Comparison of ENCODE assay signal across 14 cellular contexts in genomic region chr17:66975614-66976378, GRCh38. TPM values are rescaled to one million over a fixed set of nuclear protein-coding genes. Genes with fewer than 3 reads are reported as not detected.
DNase-seq lines count a peak whose midpoint lies in the region; ATAC-seq and TF ChIP-seq lines count a peak whose summit lies in the region.
"Had no signal": no experiment of that assay in that cellular context is flagged by ENCODE, and none has a peak within 500 bp of the region (broad histone marks: within the 10 kb centered on the region; RNA-seq: fewer than 3 reads in every experiment).

No MANE protein-coding gene starts in this region.

- DNase-seq in NK-92 treated with Interleukin-12 subunit alpha and Interleukin-12 subunit beta, amount 100 ng/mL, for 24 hours (lab: John Stamatoyannopoulos, UW): peak; percentile 5
- DNase-seq in NK-92 (lab: John Stamatoyannopoulos, UW; ENCODE audit: unreplicated experiment) (no peak), NCI-H226 (peak; percentile 35), dermis blood vessel endothelial cell (peak; percentile 9), gastrocnemius medialis (peak; percentile 20 to 45), NCI-H187 (lab: John Stamatoyannopoulos, UW) (no peak), activated T-cell treated with anti-CD3 and anti-CD28 coated beads for 4 hours (no peak), COLO829 (ENCODE audit: low spot score) (no peak)
- DNase-seq: immature natural killer cell; NCI-H446 treated with DMSO at 0.1 percent for 48 hours; right lobe of liver; stimulated activated naive CD4-positive, alpha-beta T cell treated with Interleukin-2 at 50 U/mL for 16 hours had no signal

- no peaks in the 10 kb centered on the region for H3K27me3 ChIP-seq in gastrocnemius medialis
- H3K27me3 ChIP-seq: right lobe of liver had no signal

- TF ChIP-seq CTCF in gastrocnemius medialis (IDR thresholded peaks at IDR 0.05 in 4 of 5, conservative IDR thresholded peaks at IDR 0.05 in 1 of 5): peak in 2 of 5 experiments; percentile 11 to 22

- peak; percentile 32 to 46 for ATAC-seq in gastrocnemius medialis

- H3K27ac ChIP-seq in gastrocnemius medialis: peak overlapping the region in 1 of 4 donors; percentile 41
- H3K27ac ChIP-seq: right lobe of liver had no signal

- H3K36me3 ChIP-seq in gastrocnemius medialis: no peaks in the 10 kb centered on the region
- H3K36me3 ChIP-seq: right lobe of liver had no signal

- in situ Hi-C loops in gastrocnemius medialis (cut with MboI; ENCODE audit: low sequenced_read_pairs in 4 of 4): no loop called here

- peaks cover 26 to 33% of the 10 kb centered on the region in 2 donors for H3K4me1 ChIP-seq in gastrocnemius medialis
- H3K4me1 ChIP-seq: right lobe of liver had no signal

- intact Hi-C loops in gastrocnemius medialis (cut with DNase I; ENCODE audit: low total_unique reads): loop anchor here (5.0 kb wide), 1 partner anchor 58 kb away; no protein-coding TSS in a partner anchor

- H3K4me3 ChIP-seq in gastrocnemius medialis: no peak overlapping the region
- H3K4me3 ChIP-seq: right lobe of liver had no signal

- TF ChIP-seq POLR2A in gastrocnemius medialis (IDR thresholded peaks at IDR 0.05): no peak

- H3K9me3 ChIP-seq in gastrocnemius medialis: no peaks in the 10 kb centered on the region
- H3K9me3 ChIP-seq: right lobe of liver had no signal

RNA-seq across cellular contexts. Expression of gene CACNG4, which starts 11.3 kb away (rescaled TPM):
- total RNA-seq in dermis blood vessel endothelial cell: not detected in 2 replicates
- total RNA-seq in gastrocnemius medialis: not detected
- total RNA-seq: activated CD8-positive, alpha-beta memory T cell treated with anti-CD3 and anti-CD28 coated beads for 36 hours; B cell; right lobe of liver had no signal

Comparison
In these comparisons a context has a peak if more than half of its experiments do, and no peak if none do; other contexts are left out.
1. DNase-seq: peak in NK-92 treated with Interleukin-12 subunit alpha and Interleukin-12 subunit beta, amount 100 ng/mL, for 24 hours (single experiment), NCI-H226 (single experiment), dermis blood vessel endothelial cell (single experiment) and gastrocnemius medialis (2 of 2); none in NK-92 (single experiment), NCI-H187 (0 of 2), activated T-cell treated with anti-CD3 and anti-CD28 coated beads for 4 hours (single experiment) and COLO829 (single experiment).